Comparison of ENCODE assay signal across 12 cellular contexts in genomic region chr5:176995896-176996767, GRCh38. TPM values are rescaled to one million over a fixed set of nuclear protein-coding genes. Genes with fewer than 3 reads are reported as not detected.
DNase-seq lines count a peak whose midpoint lies in the region; ATAC-seq and TF ChIP-seq lines count a peak whose summit lies in the region.
"Had no signal": no experiment of that assay in that cellular context is flagged by ENCODE, and none has a peak within 500 bp of the region (broad histone marks: within the 10 kb centered on the region; RNA-seq: fewer than 3 reads in every experiment).

No MANE protein-coding gene starts in this region.

- no peaks in the 10 kb centered on the region for H3K27me3 ChIP-seq in left lung

- H3K27ac ChIP-seq in left lung, result peak overlapping the region; percentile 35 to 87
- H3K27ac ChIP-seq: parathyroid adenoma, RWPE1 had no signal

- no peaks in the 10 kb centered on the region for H3K9me3 ChIP-seq in left lung

- no peak for TF ChIP-seq CTCF in left lung (IDR thresholded peaks at IDR 0.05)

- in situ Hi-C loops in Caki2 (cut with HindIII; ENCODE audit: low pct_unique_long_range_greater_than_20kb, low sequenced_read_pairs), result no loop called here

- no peak overlapping the region for H3K4me3 ChIP-seq in left lung

- intact Hi-C loops in left lung (cut with DNase I), result no loop called here

- peak; percentile 49 for ATAC-seq in GM19455 (IDR thresholded peaks at IDR 0.05; ENCODE audit: unreplicated experiment)
- ATAC-seq in left lung, result peak; percentile 43
- ATAC-seq in HG03520 (IDR thresholded peaks at IDR 0.05; ENCODE audit: unreplicated experiment), result no peak
- ATAC-seq: HCT116 had no signal

- no peaks in the 10 kb centered on the region for H3K36me3 ChIP-seq in left lung

- DNase-seq in Caki2 (ENCODE audit: low read depth) (peak; percentile 33), RPMI8226 (peak; percentile 45), left lung (no peak), iPS-NIHi7 (ENCODE audit: extremely low spot score) (no peak), mucosa of gallbladder (ENCODE audit: low spot score) (no peak), mesenteric fat pad (ENCODE audit: low spot score) (no peak)
- DNase-seq: cerebellar nuclear complex had no signal

- peaks cover 8 to 94% of the 10 kb centered on the region in 2 donors for H3K4me1 ChIP-seq in left lung
- H3K4me1 ChIP-seq: parathyroid adenoma had no signal

RNA-seq across cellular contexts. Expression of gene UIMC1, which starts 10.4 kb away (rescaled TPM):
- total RNA-seq in Caki2 (2014; rRNA removed; shearing (Covaris generic); ENCODE audit: low replicate concordance), result 41.8 and 72.2 TPM in 2 replicates
- total RNA-seq in left lung, result 10 to 100 TPM; 22.4 to 36.4 TPM
- 34.4 TPM for total RNA-seq in mucosa of gallbladder
- 39.1 TPM for total RNA-seq in mesenteric fat pad

RNA-seq across cellular contexts. Expression of gene ZNF346, which starts 26.4 kb away (rescaled TPM):
- 23.8 and 26.0 TPM in 2 replicates for total RNA-seq in Caki2 (2014; rRNA removed; shearing (Covaris generic); ENCODE audit: low replicate concordance)
- 10 to 100 TPM; 13.1 TPM for total RNA-seq in left lung
- 18.3 TPM for total RNA-seq in mucosa of gallbladder
- total RNA-seq in mesenteric fat pad, result 13.0 TPM

Comparison
In these comparisons a context has a peak if more than half of its experiments do, and no peak if none do; other contexts are left out.
1. DNase-seq: peak in Caki2 (single experiment) and RPMI8226 (single experiment); none in left lung (0 of 2), iPS-NIHi7 (single experiment), mucosa of gallbladder (single experiment) and mesenteric fat pad (single experiment).